ENCODE assay signal across 1 cellular context in the genomic region with DNA sequence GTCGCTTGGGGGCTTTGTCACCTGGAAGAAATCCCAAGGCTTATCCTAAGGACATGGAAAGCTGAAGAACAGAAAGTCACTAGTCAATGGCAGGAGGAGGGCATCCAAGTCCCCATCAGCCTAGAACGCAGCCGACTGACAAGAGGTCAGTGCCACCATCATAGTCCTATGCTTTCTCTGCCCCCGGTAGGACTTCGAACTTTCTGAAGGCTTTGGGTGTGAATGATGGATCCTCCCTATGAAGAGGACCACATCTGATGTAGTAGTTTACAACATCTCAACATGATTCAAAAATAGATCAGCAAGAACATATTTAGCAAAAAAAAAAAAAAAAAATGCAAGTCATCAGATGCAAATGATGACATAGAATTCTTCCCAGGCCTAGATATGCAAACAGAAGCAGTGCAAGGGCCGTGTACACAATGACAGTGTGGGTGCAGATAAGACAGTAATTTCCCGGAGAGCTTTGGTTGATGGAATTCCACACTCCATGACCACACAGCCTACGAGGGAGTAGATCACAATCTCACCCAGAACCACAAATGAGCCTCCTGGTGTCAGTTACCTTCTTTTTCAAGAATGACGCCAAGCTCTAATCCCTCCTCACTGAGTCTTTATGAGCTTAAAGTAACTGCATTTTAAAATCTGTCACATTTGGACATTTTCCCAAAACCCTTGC.
TF ChIP-seq lines count a peak whose summit lies in the region.

No MANE protein-coding gene starts in this region.

TF ChIP-seq in HEK293, 187 proteins besides CTCF, POLR2A, EP300 and RAD21 (continued from another document):
- TF ChIP-seq, protein P1, sequence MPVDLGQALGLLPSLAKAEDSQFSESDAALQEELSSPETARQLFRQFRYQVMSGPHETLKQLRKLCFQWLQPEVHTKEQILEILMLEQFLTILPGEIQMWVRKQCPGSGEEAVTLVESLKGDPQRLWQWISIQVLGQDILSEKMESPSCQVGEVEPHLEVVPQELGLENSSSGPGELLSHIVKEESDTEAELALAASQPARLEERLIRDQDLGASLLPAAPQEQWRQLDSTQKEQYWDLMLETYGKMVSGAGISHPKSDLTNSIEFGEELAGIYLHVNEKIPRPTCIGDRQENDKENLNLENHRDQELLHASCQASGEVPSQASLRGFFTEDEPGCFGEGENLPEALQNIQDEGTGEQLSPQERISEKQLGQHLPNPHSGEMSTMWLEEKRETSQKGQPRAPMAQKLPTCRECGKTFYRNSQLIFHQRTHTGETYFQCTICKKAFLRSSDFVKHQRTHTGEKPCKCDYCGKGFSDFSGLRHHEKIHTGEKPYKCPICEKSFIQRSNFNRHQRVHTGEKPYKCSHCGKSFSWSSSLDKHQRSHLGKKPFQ (tag by site-specific recombination; IDR thresholded peaks at IDR 0.05), result peak; percentile 59
- TF ChIP-seq ZSCAN23 (tag by site-specific recombination; IDR thresholded peaks at IDR 0.05) (peak; percentile 32; the same call in 1 of the 2 replicates), ZFP3 (tag by site-specific recombination; IDR thresholded peaks at IDR 0.05; ENCODE audit: low read depth) (no peak), ZNF600 (tag by site-specific recombination; IDR thresholded peaks at IDR 0.05) (peak; percentile 72), GLI4 (tag by site-specific recombination; IDR thresholded peaks at IDR 0.05) (no peak), ZNF423 (tag by site-specific recombination; IDR thresholded peaks at IDR 0.05) (peak; percentile 45; the same call in 1 of the 2 replicates), ZNF24 (tag by site-specific recombination; IDR thresholded peaks at IDR 0.05) (peak; percentile 76; the same call in 1 of the 2 replicates), ZBTB7A (tag by site-specific recombination; IDR thresholded peaks at IDR 0.05; ENCODE audit: low read depth) (no peak), ZEB2 (tag by site-specific recombination; IDR thresholded peaks at IDR 0.05) (peak; percentile 72), ZNF664 (tag by site-specific recombination; IDR thresholded peaks at IDR 0.05) (no peak), ZNF341 (tag by site-specific recombination; IDR thresholded peaks at IDR 0.05; ENCODE audit: low read depth) (peak; percentile 34; the same call in 1 of the 2 replicates), ZNF610 (tag by site-specific recombination; IDR thresholded peaks at IDR 0.05; ENCODE audit: borderline replicate concordance) (peak; percentile 62; the same call in 1 of the 2 replicates), ZNF324 (tag by site-specific recombination; IDR thresholded peaks at IDR 0.05) (peak; percentile 69), GLIS1 (tag by site-specific recombination; IDR thresholded peaks at IDR 0.05) (peak; percentile 99), OSR2 (tag by site-specific recombination; IDR thresholded peaks at IDR 0.05) (peak; percentile 99), ZNF561 (tag by site-specific recombination; IDR thresholded peaks at IDR 0.05; ENCODE audit: borderline replicate concordance) (peak; percentile 61; the same call in 1 of the 2 replicates), ZNF621 (tag by site-specific recombination; IDR thresholded peaks at IDR 0.05) (no peak), ZIC2 (tag by site-specific recombination; IDR thresholded peaks at IDR 0.05) (peak; percentile 95), FEZF1 (tag by site-specific recombination; IDR thresholded peaks at IDR 0.05) (peak; percentile 72), WT1 (tag by site-specific recombination; IDR thresholded peaks at IDR 0.05) (peak; percentile 98), TRIM28 (IDR thresholded peaks at IDR 0.05; ENCODE audit: borderline replicate concordance, low read length) (peak; percentile 45)
- TF ChIP-seq, protein P2, sequence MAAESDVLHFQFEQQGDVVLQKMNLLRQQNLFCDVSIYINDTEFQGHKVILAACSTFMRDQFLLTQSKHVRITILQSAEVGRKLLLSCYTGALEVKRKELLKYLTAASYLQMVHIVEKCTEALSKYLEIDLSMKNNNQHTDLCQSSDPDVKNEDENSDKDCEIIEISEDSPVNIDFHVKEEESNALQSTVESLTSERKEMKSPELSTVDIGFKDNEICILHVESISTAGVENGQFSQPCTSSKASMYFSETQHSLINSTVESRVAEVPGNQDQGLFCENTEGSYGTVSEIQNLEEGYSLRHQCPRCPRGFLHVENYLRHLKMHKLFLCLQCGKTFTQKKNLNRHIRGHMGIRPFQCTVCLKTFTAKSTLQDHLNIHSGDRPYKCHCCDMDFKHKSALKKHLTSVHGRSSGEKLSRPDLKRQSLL (tag by site-specific recombination; IDR thresholded peaks at IDR 0.05), result 0 out of 2 replicates have a peak, but pooled peaks have one; percentile 22
- TF ChIP-seq, protein P3, sequence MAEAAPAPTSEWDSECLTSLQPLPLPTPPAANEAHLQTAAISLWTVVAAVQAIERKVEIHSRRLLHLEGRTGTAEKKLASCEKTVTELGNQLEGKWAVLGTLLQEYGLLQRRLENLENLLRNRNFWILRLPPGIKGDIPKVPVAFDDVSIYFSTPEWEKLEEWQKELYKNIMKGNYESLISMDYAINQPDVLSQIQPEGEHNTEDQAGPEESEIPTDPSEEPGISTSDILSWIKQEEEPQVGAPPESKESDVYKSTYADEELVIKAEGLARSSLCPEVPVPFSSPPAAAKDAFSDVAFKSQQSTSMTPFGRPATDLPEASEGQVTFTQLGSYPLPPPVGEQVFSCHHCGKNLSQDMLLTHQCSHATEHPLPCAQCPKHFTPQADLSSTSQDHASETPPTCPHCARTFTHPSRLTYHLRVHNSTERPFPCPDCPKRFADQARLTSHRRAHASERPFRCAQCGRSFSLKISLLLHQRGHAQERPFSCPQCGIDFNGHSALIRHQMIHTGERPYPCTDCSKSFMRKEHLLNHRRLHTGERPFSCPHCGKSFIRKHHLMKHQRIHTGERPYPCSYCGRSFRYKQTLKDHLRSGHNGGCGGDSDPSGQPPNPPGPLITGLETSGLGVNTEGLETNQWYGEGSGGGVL (tag by site-specific recombination; IDR thresholded peaks at IDR 0.05), result 0 out of 2 replicates have a peak, but pooled peaks have one; percentile 22
- TF ChIP-seq, protein P4, sequence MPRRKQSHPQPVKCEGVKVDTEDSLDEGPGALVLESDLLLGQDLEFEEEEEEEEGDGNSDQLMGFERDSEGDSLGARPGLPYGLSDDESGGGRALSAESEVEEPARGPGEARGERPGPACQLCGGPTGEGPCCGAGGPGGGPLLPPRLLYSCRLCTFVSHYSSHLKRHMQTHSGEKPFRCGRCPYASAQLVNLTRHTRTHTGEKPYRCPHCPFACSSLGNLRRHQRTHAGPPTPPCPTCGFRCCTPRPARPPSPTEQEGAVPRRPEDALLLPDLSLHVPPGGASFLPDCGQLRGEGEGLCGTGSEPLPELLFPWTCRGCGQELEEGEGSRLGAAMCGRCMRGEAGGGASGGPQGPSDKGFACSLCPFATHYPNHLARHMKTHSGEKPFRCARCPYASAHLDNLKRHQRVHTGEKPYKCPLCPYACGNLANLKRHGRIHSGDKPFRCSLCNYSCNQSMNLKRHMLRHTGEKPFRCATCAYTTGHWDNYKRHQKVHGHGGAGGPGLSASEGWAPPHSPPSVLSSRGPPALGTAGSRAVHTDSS (tag by site-specific recombination; IDR thresholded peaks at IDR 0.05), result 0 out of 2 replicates have a peak, but pooled peaks have one; percentile 10
- TF ChIP-seq, protein P5, sequence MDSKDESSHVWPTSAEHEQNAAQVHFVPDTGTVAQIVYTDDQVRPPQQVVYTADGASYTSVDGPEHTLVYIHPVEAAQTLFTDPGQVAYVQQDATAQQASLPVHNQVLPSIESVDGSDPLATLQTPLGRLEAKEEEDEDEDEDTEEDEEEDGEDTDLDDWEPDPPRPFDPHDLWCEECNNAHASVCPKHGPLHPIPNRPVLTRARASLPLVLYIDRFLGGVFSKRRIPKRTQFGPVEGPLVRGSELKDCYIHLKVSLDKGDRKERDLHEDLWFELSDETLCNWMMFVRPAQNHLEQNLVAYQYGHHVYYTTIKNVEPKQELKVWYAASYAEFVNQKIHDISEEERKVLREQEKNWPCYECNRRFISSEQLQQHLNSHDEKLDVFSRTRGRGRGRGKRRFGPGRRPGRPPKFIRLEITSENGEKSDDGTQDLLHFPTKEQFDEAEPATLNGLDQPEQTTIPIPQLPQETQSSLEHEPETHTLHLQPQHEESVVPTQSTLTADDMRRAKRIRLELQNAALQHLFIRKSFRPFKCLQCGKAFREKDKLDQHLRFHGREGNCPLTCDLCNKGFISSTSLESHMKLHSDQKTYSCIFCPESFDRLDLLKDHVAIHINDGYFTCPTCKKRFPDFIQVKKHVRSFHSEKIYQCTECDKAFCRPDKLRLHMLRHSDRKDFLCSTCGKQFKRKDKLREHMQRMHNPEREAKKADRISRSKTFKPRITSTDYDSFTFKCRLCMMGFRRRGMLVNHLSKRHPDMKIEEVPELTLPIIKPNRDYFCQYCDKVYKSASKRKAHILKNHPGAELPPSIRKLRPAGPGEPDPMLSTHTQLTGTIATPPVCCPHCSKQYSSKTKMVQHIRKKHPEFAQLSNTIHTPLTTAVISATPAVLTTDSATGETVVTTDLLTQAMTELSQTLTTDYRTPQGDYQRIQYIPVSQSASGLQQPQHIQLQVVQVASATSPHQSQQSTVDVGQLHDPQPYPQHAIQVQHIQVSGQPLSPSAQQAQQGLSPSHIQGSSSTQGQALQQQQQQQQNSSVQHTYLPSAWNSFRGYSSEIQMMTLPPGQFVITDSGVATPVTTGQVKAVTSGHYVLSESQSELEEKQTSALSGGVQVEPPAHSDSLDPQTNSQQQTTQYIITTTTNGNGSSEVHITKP (tag by site-specific recombination; IDR thresholded peaks at IDR 0.05), result peak; percentile 51; the same call in 1 of the 2 replicates
- TF ChIP-seq, protein P6, sequence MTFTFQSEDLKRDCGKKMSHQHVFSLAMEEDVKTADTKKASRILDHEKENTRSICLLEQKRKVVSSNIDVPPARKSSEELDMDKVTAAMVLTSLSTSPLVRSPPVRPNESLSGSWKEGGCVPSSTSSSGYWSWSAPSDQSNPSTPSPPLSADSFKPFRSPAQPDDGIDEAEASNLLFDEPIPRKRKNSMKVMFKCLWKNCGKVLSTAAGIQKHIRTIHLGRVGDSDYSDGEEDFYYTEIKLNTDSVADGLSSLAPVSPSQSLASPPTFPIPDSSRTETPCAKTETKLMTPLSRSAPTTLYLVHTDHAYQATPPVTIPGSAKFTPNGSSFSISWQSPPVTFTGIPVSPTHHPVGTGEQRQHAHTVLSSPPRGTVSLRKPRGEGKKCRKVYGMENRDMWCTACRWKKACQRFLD (tag by site-specific recombination; IDR thresholded peaks at IDR 0.05), result no peak
- TF ChIP-seq, protein P7, sequence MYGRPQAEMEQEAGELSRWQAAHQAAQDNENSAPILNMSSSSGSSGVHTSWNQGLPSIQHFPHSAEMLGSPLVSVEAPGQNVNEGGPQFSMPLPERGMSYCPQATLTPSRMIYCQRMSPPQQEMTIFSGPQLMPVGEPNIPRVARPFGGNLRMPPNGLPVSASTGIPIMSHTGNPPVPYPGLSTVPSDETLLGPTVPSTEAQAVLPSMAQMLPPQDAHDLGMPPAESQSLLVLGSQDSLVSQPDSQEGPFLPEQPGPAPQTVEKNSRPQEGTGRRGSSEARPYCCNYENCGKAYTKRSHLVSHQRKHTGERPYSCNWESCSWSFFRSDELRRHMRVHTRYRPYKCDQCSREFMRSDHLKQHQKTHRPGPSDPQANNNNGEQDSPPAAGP (tag by site-specific recombination; IDR thresholded peaks at IDR 0.05), result peak; percentile 88
